Comparison of ENCODE assay signal across 20 cellular contexts in genomic region chr3:152915695-152916094, GRCh38.
"Had no signal": no experiment of that assay in that cellular context is flagged by ENCODE, and none has a peak within 500 bp of the region (broad histone marks: within the 10 kb centered on the region; RNA-seq: fewer than 3 reads in every experiment).

No MANE protein-coding gene starts in this region.

- H3K4me3 ChIP-seq: heart right ventricle, lung, ovary, tibial artery, upper lobe of left lung, vagina had no signal

- H3K36me3 ChIP-seq: heart right ventricle, ovary, tibial artery, upper lobe of left lung, vagina had no signal

- H3K27me3 ChIP-seq: heart right ventricle, ovary, tibial artery, upper lobe of left lung, vagina had no signal

- H3K4me1 ChIP-seq: heart right ventricle, tibial artery, upper lobe of left lung had no signal

- H3K27ac ChIP-seq: heart right ventricle, ovary, tibial artery, upper lobe of left lung, vagina had no signal

- H3K27me3 Mint-ChIP-seq: dendritic cell treated with granulocyte-macrophage colony-stimulating factor and Interleukin-4, amounts not matched to agents 40 ng/mL and 50 ng/mL, for 4 days; stimulated activated naive CD8-positive, alpha-beta T cell treated with anti-CD3 and anti-CD28 coated beads, Interleukin-15, Interleukin-2, amounts not matched to agents 100 ng/mL and 50 ng/mL, for 24 hours had no signal

- H3K9me3 ChIP-seq: heart right ventricle, ovary, tibial artery, upper lobe of left lung, vagina had no signal

- H3K27ac Mint-ChIP-seq: dendritic cell treated with granulocyte-macrophage colony-stimulating factor and Interleukin-4, amounts not matched to agents 40 ng/mL and 50 ng/mL, for 4 days; effector memory CD8-positive, alpha-beta T cell; natural killer cell; stimulated activated memory B cell treated with anti-CD40 and anti-IgM and Interleukin-4, amounts not matched to agents 10 μg/mL and 1 μg/mL and 100 μg/mL, for 72 hours; stimulated activated naive CD8-positive, alpha-beta T cell treated with anti-CD3 and anti-CD28 coated beads, Interleukin-15, Interleukin-2, amounts not matched to agents 100 ng/mL and 50 ng/mL, for 24 hours had no signal

- FAIRE-seq: colon, frontal cortex had no signal

- H3K4me3 Mint-ChIP-seq: dendritic cell treated with granulocyte-macrophage colony-stimulating factor and Interleukin-4, amounts not matched to agents 40 ng/mL and 50 ng/mL, for 4 days; effector memory CD8-positive, alpha-beta T cell; natural killer cell; neural crest cell; stimulated activated memory B cell treated with anti-CD40 and anti-IgM and Interleukin-4, amounts not matched to agents 10 μg/mL and 1 μg/mL and 100 μg/mL, for 72 hours; stimulated activated naive CD8-positive, alpha-beta T cell treated with anti-CD3 and anti-CD28 coated beads, Interleukin-15, Interleukin-2, amounts not matched to agents 100 ng/mL and 50 ng/mL, for 24 hours had no signal

- DNase-seq: cerebellar nuclear complex; effector memory CD8-positive, alpha-beta T cell; heart right ventricle; islet precursor cell; left ventricle myocardium superior; mesenchymal stem cell; natural killer cell; ovary; right cardiac atrium; stimulated activated CD4-positive, alpha-beta T cell treated with anti-CD3 and anti-CD28 coated beads, Interleukin-4, amount 100 ng/mL, for 1 hour; tibial artery; upper lobe of left lung had no signal

- H3K36me3 Mint-ChIP-seq: natural killer cell; stimulated activated memory B cell treated with anti-CD40 and anti-IgM and Interleukin-4, amounts not matched to agents 10 μg/mL and 1 μg/mL and 100 μg/mL, for 72 hours had no signal

- H3K4me1 Mint-ChIP-seq: natural killer cell; neural crest cell; stimulated activated memory B cell treated with anti-CD40 and anti-IgM and Interleukin-4, amounts not matched to agents 10 μg/mL and 1 μg/mL and 100 μg/mL, for 72 hours had no signal

- ATAC-seq: effector memory CD8-positive, alpha-beta T cell; heart right ventricle; left ventricle myocardium superior; natural killer cell; right cardiac atrium; stimulated activated memory B cell treated with anti-CD40 and anti-IgM and Interleukin-4, amounts not matched to agents 10 μg/mL and 1 μg/mL and 100 μg/mL, for 72 hours had no signal

- H3K9me3 Mint-ChIP-seq: dendritic cell treated with granulocyte-macrophage colony-stimulating factor and Interleukin-4, amounts not matched to agents 40 ng/mL and 50 ng/mL, for 4 days; neural crest cell; stimulated activated naive CD8-positive, alpha-beta T cell treated with anti-CD3 and anti-CD28 coated beads, Interleukin-15, Interleukin-2, amounts not matched to agents 100 ng/mL and 50 ng/mL, for 24 hours had no signal
